19 cellular contexts compared by ENCODE assay signal in genomic region chr16:67685388-67686112, GRCh38. TPM values are rescaled to one million over a fixed set of nuclear protein-coding genes. Genes with fewer than 3 reads are reported as not detected.
DNase-seq lines count a peak whose midpoint lies in the region; ATAC-seq and TF ChIP-seq lines count a peak whose summit lies in the region.
"Had no signal": no experiment of that assay in that cellular context is flagged by ENCODE, and none has a peak within 500 bp of the region (broad histone marks: within the 10 kb centered on the region; RNA-seq: fewer than 3 reads in every experiment).

No MANE protein-coding gene starts in this region.

- H4K20me1 ChIP-seq in OCI-LY1 (ENCODE audit: insufficient read depth, low read length), result no peaks in the 10 kb centered on the region

- H3K9me3 ChIP-seq in heart right ventricle (no peaks in the 10 kb centered on the region), OCI-LY1 (ENCODE audit: low read length) (no peaks in the 10 kb centered on the region), right lobe of liver (no peaks in the 10 kb centered on the region), thyroid gland (no peaks in the 10 kb centered on the region)
- H3K9me3 ChIP-seq: pancreas had no signal

- no peak overlapping the region for H3K9ac ChIP-seq in OCI-LY1 (ENCODE audit: low read length)
- H3K9ac ChIP-seq: GM23248 had no signal

- H3K4me3 ChIP-seq in heart right ventricle (no peak overlapping the region), OCI-LY1 (ENCODE audit: low read depth, low read length, poor library complexity, severe bottlenecking) (no peak overlapping the region), right lobe of liver (no peak overlapping the region), thyroid gland (replicated peaks in 1 of 3) (no peak overlapping the region)
- H3K4me3 ChIP-seq: GM23248, pancreas had no signal

- H2AFZ ChIP-seq in OCI-LY1 (ENCODE audit: low read length), result no peak overlapping the region
- H2AFZ ChIP-seq: GM23248 had no signal

- no peak overlapping the region for H3K4me2 ChIP-seq in OCI-LY1 (ENCODE audit: low read length)

- no peaks in the 10 kb centered on the region for H3K79me2 ChIP-seq in OCI-LY1 (ENCODE audit: insufficient read depth, low read length)

- H3K27ac ChIP-seq in heart right ventricle, result peak overlapping the region; percentile 3 to 79 (median 67)
- H3K27ac ChIP-seq in OCI-LY1 (ENCODE audit: low read depth, low read length, poor library complexity, severe bottlenecking), result peak overlapping the region; percentile 59
- H3K27ac ChIP-seq in right lobe of liver, result peak overlapping the region; percentile 6 to 58 (median 14)
- peak overlapping the region in 2 of 3 donors; percentile 40 to 61 for H3K27ac ChIP-seq in thyroid gland
- H3K27ac ChIP-seq: GM23248, pancreas, RWPE1 had no signal

- intact Hi-C loops in heart right ventricle (cut with DNase I), result no loop called here
- intact Hi-C loops in cardiac septum (cut with DNase I), result no loop called here
- intact Hi-C loops in right lobe of liver (cut with DNase I), result loop anchor here in 1 of 2 donors (10.0 kb wide), 1 partner anchor 129 kb away; no protein-coding TSS in a partner anchor
- intact Hi-C loops in thyroid gland (cut with DNase I), result no loop called here

- no peaks in the 10 kb centered on the region for H3K4me1 Mint-ChIP-seq in natural killer cell treated with Interleukin-12 subunit alpha and Interleukin-12 subunit beta and Interleukin-15 and Interleukin-18, amount 100 ng/mL, for 72 hours (ENCODE audit: low read depth in 2 of 2)

- peaks cover 0 to 47% (median 7%) of the 10 kb centered on the region in 9 donors for H3K36me3 ChIP-seq in heart right ventricle
- peaks cover 36% of the 10 kb centered on the region; the same call in 1 of the 2 replicates for H3K36me3 ChIP-seq in OCI-LY1 (ENCODE audit: insufficient read depth, low read length)
- peaks cover 0 to 9% (median 6%) of the 10 kb centered on the region in 4 donors for H3K36me3 ChIP-seq in right lobe of liver
- no peaks in the 10 kb centered on the region for H3K36me3 ChIP-seq in thyroid gland
- H3K36me3 ChIP-seq: pancreas had no signal

- H3K36me3 Mint-ChIP-seq in natural killer cell treated with Interleukin-12 subunit alpha and Interleukin-12 subunit beta and Interleukin-15 and Interleukin-18, amount 100 ng/mL, for 72 hours, result no peaks in the 10 kb centered on the region

- no peak overlapping the region for H3K4me3 Mint-ChIP-seq in natural killer cell treated with Interleukin-12 subunit alpha and Interleukin-12 subunit beta and Interleukin-15 and Interleukin-18, amount 100 ng/mL, for 72 hours

- WGBS in heart right ventricle, 2 donors, result 85 to 86% methylated on average over 17 of the region's 17 CpGs
- WGBS in right lobe of liver (ENCODE audit: insufficient coverage, low coverage, low lambda C conversion rate, missing lambda C conversion rate), result 81% methylated on average over 7 of the region's 17 CpGs
- WGBS in thyroid gland, 2 donors, result 54 to 65% methylated on average over 14 to 17 of the region's 17 CpGs

- DNase-seq in heart right ventricle (no peak), cardiac septum (ENCODE audit: low spot score) (no peak), right lobe of liver (peak in 1 of 3 donors; percentile 51), thyroid gland (peak; percentile 76 to 81)
- DNase-seq in natural killer cell treated with Interleukin-12 subunit alpha and Interleukin-12 subunit beta and Interleukin-15 and Interleukin-18, amount 100 ng/mL, for 72 hours (ENCODE audit: low spot score), result no peak
- no peak for DNase-seq in stimulated activated naive CD4-positive, alpha-beta T cell (lab: John Stamatoyannopoulos, UW)
- DNase-seq: activated CD4-positive, alpha-beta T cell treated with anti-CD3 and anti-CD28 coated beads, Interleukin-2, amount 50 U/mL, for 4 hours; activated gamma-delta T cell; GM23248; KG1; mesenchymal stem cell; NCI-H187 treated with DMSO at 0.1 percent for 48 hours; NCI-H748 treated with DMSO at 0.1 percent for 48 hours; pancreas; stimulated activated CD8-positive, alpha-beta memory T cell treated with anti-CD3 and anti-CD28 coated beads, Interleukin-4, amount 100 ng/mL, for 48 hours; T1000 had no signal

- no peaks in the 10 kb centered on the region for H3K27me3 Mint-ChIP-seq in natural killer cell treated with Interleukin-12 subunit alpha and Interleukin-12 subunit beta and Interleukin-15 and Interleukin-18, amount 100 ng/mL, for 72 hours

- H3K9me3 Mint-ChIP-seq in natural killer cell treated with Interleukin-12 subunit alpha and Interleukin-12 subunit beta and Interleukin-15 and Interleukin-18, amount 100 ng/mL, for 72 hours, result no peaks in the 10 kb centered on the region

- H3K9me2 ChIP-seq in OCI-LY1 (ENCODE audit: low read depth, low read length), result no peaks in the 10 kb centered on the region

- no peak overlapping the region for H3K27ac Mint-ChIP-seq in natural killer cell treated with Interleukin-12 subunit alpha and Interleukin-12 subunit beta and Interleukin-15 and Interleukin-18, amount 100 ng/mL, for 72 hours

- TF ChIP-seq CTCF in heart right ventricle (IDR thresholded peaks at IDR 0.05), result no peak
- no peak for TF ChIP-seq CTCF in OCI-LY1 (IDR thresholded peaks at IDR 0.05; ENCODE audit: low read length)
- no peak for TF ChIP-seq CTCF in right lobe of liver (IDR thresholded peaks at IDR 0.05)
- no peak for TF ChIP-seq CTCF in thyroid gland (IDR thresholded peaks at IDR 0.05)

- H3K4me1 ChIP-seq in heart right ventricle (peaks cover 0 to 23% (median 16%) of the 10 kb centered on the region in 9 donors), OCI-LY1 (ENCODE audit: insufficient read depth, low read length, severe bottlenecking) (peaks cover 15% of the 10 kb centered on the region), right lobe of liver (peaks cover 0 to 31% (median 12%) of the 10 kb centered on the region in 4 donors), thyroid gland (peaks cover 15 to 28% of the 10 kb centered on the region in 2 donors)
- H3K4me1 ChIP-seq: pancreas had no signal

- no peak for TF ChIP-seq POLR2A in right lobe of liver (IDR thresholded peaks at IDR 0.05)
- TF ChIP-seq POLR2A in thyroid gland (IDR thresholded peaks at IDR 0.05), result no peak

- H3K27me3 ChIP-seq in heart right ventricle (no peaks in the 10 kb centered on the region), OCI-LY1 (ENCODE audit: insufficient read depth, low read length) (no peaks in the 10 kb centered on the region), right lobe of liver (no peaks in the 10 kb centered on the region), thyroid gland (no peaks in the 10 kb centered on the region)
- H3K27me3 ChIP-seq: pancreas had no signal

- peak in 2 of 8 donors; percentile 15 to 30 for ATAC-seq in heart right ventricle
- no peak for ATAC-seq in right lobe of liver
- ATAC-seq in HG02571 (IDR thresholded peaks at IDR 0.05; ENCODE audit: unreplicated experiment), result no peak
- no peak for ATAC-seq in natural killer cell treated with Interleukin-12 subunit alpha and Interleukin-12 subunit beta and Interleukin-15 and Interleukin-18, amount 100 ng/mL, for 72 hours

- no peaks in the 10 kb centered on the region for H3F3A ChIP-seq in OCI-LY1 (ENCODE audit: insufficient read depth, low read length)

RNA-seq across cellular contexts. Expression of gene C16orf86, which starts 18.9 kb away (rescaled TPM):
- 1 to 10 TPM; 2.8 to 5.6 (median 4.3) TPM for total RNA-seq in heart right ventricle
- 1 to 10 TPM; 2.6 to 3.7 TPM for polyA plus RNA-seq in heart right ventricle
- 5.6 TPM for total RNA-seq in cardiac septum
- 1 to 10 TPM; 1.4 to 4.3 (median 2.5) TPM for total RNA-seq in right lobe of liver
- 10 to 100 TPM in 1 of 4 donors, 1 to 10 TPM in 3; 3.9 to 10.7 (median 6.9) TPM for total RNA-seq in thyroid gland
- total RNA-seq in natural killer cell treated with Interleukin-12 subunit alpha and Interleukin-12 subunit beta and Interleukin-15 and Interleukin-18, amount 100 ng/mL, for 72 hours, result 1 to 10 TPM; 1.6 to 1.9 TPM

RNA-seq across cellular contexts. Expression of gene ENKD1, which starts 19.0 kb away (rescaled TPM):
- total RNA-seq in heart right ventricle (10 to 100 TPM in 1 of 10 donors, 1 to 10 TPM in 9; 3.6 to 12.7 (median 8.4) TPM), cardiac septum (8.5 TPM), right lobe of liver (1 to 10 TPM; 4.4 to 8.9 (median 7.3) TPM), thyroid gland (10 to 100 TPM; 14.2 to 33.2 (median 21.9) TPM)
- 10 to 100 TPM; 24.5 to 30.9 TPM for polyA plus RNA-seq in heart right ventricle
- 10 to 100 TPM in 1 of 2 donors, 1 to 10 TPM in 1; 8.1 to 12.2 TPM for total RNA-seq in natural killer cell treated with Interleukin-12 subunit alpha and Interleukin-12 subunit beta and Interleukin-15 and Interleukin-18, amount 100 ng/mL, for 72 hours

RNA-seq across cellular contexts. Expression of gene PARD6A, which starts 24.8 kb away (rescaled TPM):
- 1 to 10 TPM; 1.7 to 5.9 (median 2.2) TPM for total RNA-seq in heart right ventricle
- 1 to 10 TPM; 2.7 to 5.8 TPM for polyA plus RNA-seq in heart right ventricle
- total RNA-seq in cardiac septum, result 3.4 TPM
- 1 to 10 TPM; 1.3 to 4.8 (median 2.6) TPM for total RNA-seq in right lobe of liver
- 1 to 10 TPM; 2.5 to 8.8 (median 5.0) TPM for total RNA-seq in thyroid gland
- 1 to 10 TPM; 6.3 to 8.0 TPM for total RNA-seq in natural killer cell treated with Interleukin-12 subunit alpha and Interleukin-12 subunit beta and Interleukin-15 and Interleukin-18, amount 100 ng/mL, for 72 hours

RNA-seq across cellular contexts. Expression of gene ACD, which starts 25.5 kb away (rescaled TPM):
- total RNA-seq in heart right ventricle, result 10 to 100 TPM in 1 of 10 donors, 1 to 10 TPM in 9; 6.9 to 11.3 (median 8.6) TPM
- 10 to 100 TPM in 1 of 2 donors, 1 to 10 TPM in 1; 7.7 to 15.0 TPM for polyA plus RNA-seq in heart right ventricle
- total RNA-seq in cardiac septum, result 9.3 TPM
- 1 to 10 TPM; 4.0 to 8.2 (median 5.9) TPM for total RNA-seq in right lobe of liver
- 10 to 100 TPM in 3 of 4 donors, 1 to 10 TPM in 1; 9.3 to 28.7 (median 21.5) TPM for total RNA-seq in thyroid gland
- total RNA-seq in natural killer cell treated with Interleukin-12 subunit alpha and Interleukin-12 subunit beta and Interleukin-15 and Interleukin-18, amount 100 ng/mL, for 72 hours, result 10 to 100 TPM; 54.9 to 91.3 TPM

RNA-seq across cellular contexts. Expression of gene GFOD2, which starts 33.6 kb away (rescaled TPM):
- total RNA-seq in heart right ventricle (10 to 100 TPM in 2 of 10 donors, 1 to 10 TPM in 8; 6.0 to 10.7 (median 8.2) TPM), cardiac septum (10.7 TPM), right lobe of liver (10 to 100 TPM; 19.7 to 39.7 (median 24.6) TPM), thyroid gland (10 to 100 TPM; 10.9 to 27.5 (median 23.7) TPM)
- 10 to 100 TPM in 1 of 2 donors, 1 to 10 TPM in 1; 8.2 to 10.9 TPM for polyA plus RNA-seq in heart right ventricle
- total RNA-seq in natural killer cell treated with Interleukin-12 subunit alpha and Interleukin-12 subunit beta and Interleukin-15 and Interleukin-18, amount 100 ng/mL, for 72 hours, result 10 to 100 TPM; 14.8 to 22.0 TPM

Comparison
In these comparisons a context has a peak if more than half of its experiments do, and no peak if none do; other contexts are left out.
1. DNase-seq: peak in thyroid gland (2 of 2); none in heart right ventricle (0 of 2), cardiac septum (single experiment), natural killer cell treated with Interleukin-12 subunit alpha and Interleukin-12 subunit beta and Interleukin-15 and Interleukin-18, amount 100 ng/mL, for 72 hours (single experiment) and stimulated activated naive CD4-positive, alpha-beta T cell (0 of 6).
2. H3K27ac ChIP-seq: peak in every context shown above with its lines; median percentile 67 in heart right ventricle; 59 in OCI-LY1; 50 in thyroid gland; 14 in right lobe of liver.